24 cellular contexts compared by ENCODE assay signal in the genomic region with DNA sequence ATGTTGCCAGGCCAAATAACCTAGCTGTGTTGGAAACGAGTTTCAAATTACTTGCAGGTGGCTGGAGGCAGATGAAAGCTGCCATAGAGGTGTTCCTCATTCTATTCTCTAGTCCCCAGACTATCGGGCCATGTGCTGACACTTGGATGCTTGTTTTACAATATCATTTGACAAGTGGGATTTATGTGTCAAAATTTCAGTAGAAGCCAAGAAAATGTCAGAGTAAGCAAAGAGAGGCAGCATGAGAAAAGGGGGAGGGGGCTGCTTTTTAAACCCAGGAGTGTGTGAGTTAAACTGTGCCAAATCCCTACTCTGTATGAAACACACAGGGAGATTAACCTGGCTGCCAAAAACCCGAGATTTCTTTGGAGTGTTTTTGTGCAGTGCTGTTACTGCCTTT.
"Had no signal": no experiment of that assay in that cellular context is flagged by ENCODE, and none has a peak within 500 bp of the region (broad histone marks: within the 10 kb centered on the region; RNA-seq: fewer than 3 reads in every experiment).

No MANE protein-coding gene starts in this region.

- H3K4me1 Mint-ChIP-seq: activated CD4-positive, alpha-beta memory T cell treated with anti-CD3 and anti-CD28 coated beads, Interleukin-2, amount 10 ng/mL, durations not matched to agents 7 days and 5 days; activated naive CD4-positive, alpha-beta T cell treated with anti-CD3 and anti-CD28 coated beads, Interleukin-2, amount 10 ng/mL, durations not matched to agents 7 days and 5 days had no signal

- H3K4me1 ChIP-seq: SJCRH30 had no signal

- DNase-seq: activated CD4-positive, alpha-beta memory T cell treated with anti-CD3 and anti-CD28 coated beads, Interleukin-2, amount 10 ng/mL, durations not matched to agents 7 days and 5 days; activated CD4-positive, alpha-beta T cell treated with anti-CD3 and anti-CD28 coated beads for 36 hours; activated CD4-positive, alpha-beta T cell treated with anti-CD3 and anti-CD28 coated beads, Interleukin-2, amount 50 U/mL, for 1 hour; activated gamma-delta T cell treated with Interleukin-2 at 50 U/mL for 16 hours; activated naive CD4-positive, alpha-beta T cell treated with anti-CD3 and anti-CD28 coated beads, Interleukin-2, amount 10 ng/mL, durations not matched to agents 7 days and 5 days; activated naive CD8-positive, alpha-beta T cell treated with anti-CD3 and anti-CD28 coated beads for 36 hours; activated T-cell treated with anti-CD3 and anti-CD28 coated beads, Interleukin-2, amount 50 U/mL, for 72 hours; caudate nucleus; Kasumi-1; NCI-H1694; NCI-H2029 treated with DMSO at 0.1 percent for 48 hours; NCI-H345; NCI-H524; OCI-M1; Right ventricle myocardium superior; SJCRH30; SK-N-SH; T-helper 1 cell had no signal

- ATAC-seq: activated CD4-positive, alpha-beta T cell treated with anti-CD3 and anti-CD28 coated beads for 36 hours; activated T-cell treated with anti-CD3 and anti-CD28 coated beads, Interleukin-2, amount 50 U/mL, for 72 hours; K562; Panc1 had no signal

- H3K4me3 ChIP-seq: breast epithelium, K562, SJCRH30 had no signal

- H3K27ac Mint-ChIP-seq: activated CD4-positive, alpha-beta memory T cell treated with anti-CD3 and anti-CD28 coated beads, Interleukin-2, amount 10 ng/mL, durations not matched to agents 7 days and 5 days; activated CD4-positive, alpha-beta T cell treated with anti-CD3 and anti-CD28 coated beads for 36 hours; activated naive CD4-positive, alpha-beta T cell treated with anti-CD3 and anti-CD28 coated beads, Interleukin-2, amount 10 ng/mL, durations not matched to agents 7 days and 5 days; activated naive CD8-positive, alpha-beta T cell treated with anti-CD3 and anti-CD28 coated beads for 36 hours; activated T-cell treated with anti-CD3 and anti-CD28 coated beads, Interleukin-2, amount 50 U/mL, for 72 hours; activated T-helper 2 cell treated with anti-CD3 and anti-CD28 coated beads, Interferon-gamma antibody, Interleukin-2, Interleukin-4, amounts not matched to agents 10 μg/mL and 5 μg/mL and 100 μg/mL, durations not matched to agents 14 hours and 24 hours and 36 hours had no signal

- H3K9me3 Mint-ChIP-seq: activated CD4-positive, alpha-beta memory T cell treated with anti-CD3 and anti-CD28 coated beads, Interleukin-2, amount 10 ng/mL, durations not matched to agents 7 days and 5 days; activated naive CD4-positive, alpha-beta T cell treated with anti-CD3 and anti-CD28 coated beads, Interleukin-2, amount 10 ng/mL, durations not matched to agents 7 days and 5 days; activated naive CD8-positive, alpha-beta T cell treated with anti-CD3 and anti-CD28 coated beads for 36 hours; activated T-helper 2 cell treated with anti-CD3 and anti-CD28 coated beads, Interferon-gamma antibody, Interleukin-2, Interleukin-4, amounts not matched to agents 10 μg/mL and 5 μg/mL and 100 μg/mL, durations not matched to agents 14 hours and 24 hours and 36 hours had no signal

- H3K9me3 ChIP-seq: breast epithelium, SJCRH30, SK-N-SH had no signal

- H3K36me3 Mint-ChIP-seq: activated naive CD4-positive, alpha-beta T cell treated with anti-CD3 and anti-CD28 coated beads, Interleukin-2, amount 10 ng/mL, durations not matched to agents 7 days and 5 days had no signal

- H3K4me3 Mint-ChIP-seq: activated CD4-positive, alpha-beta memory T cell treated with anti-CD3 and anti-CD28 coated beads, Interleukin-2, amount 10 ng/mL, durations not matched to agents 7 days and 5 days; activated CD4-positive, alpha-beta T cell treated with anti-CD3 and anti-CD28 coated beads for 36 hours; activated naive CD4-positive, alpha-beta T cell treated with anti-CD3 and anti-CD28 coated beads, Interleukin-2, amount 10 ng/mL, durations not matched to agents 7 days and 5 days; activated naive CD8-positive, alpha-beta T cell treated with anti-CD3 and anti-CD28 coated beads for 36 hours; activated T-cell treated with anti-CD3 and anti-CD28 coated beads, Interleukin-2, amount 50 U/mL, for 72 hours had no signal

- H3K27me3 ChIP-seq: breast epithelium, SJCRH30 had no signal

- FAIRE-seq: K562 had no signal

- H3K27me3 Mint-ChIP-seq: activated CD4-positive, alpha-beta memory T cell treated with anti-CD3 and anti-CD28 coated beads, Interleukin-2, amount 10 ng/mL, durations not matched to agents 7 days and 5 days; activated naive CD4-positive, alpha-beta T cell treated with anti-CD3 and anti-CD28 coated beads, Interleukin-2, amount 10 ng/mL, durations not matched to agents 7 days and 5 days had no signal

- H3K36me3 ChIP-seq: breast epithelium, SJCRH30 had no signal

- H3K27ac ChIP-seq: RWPE1, SJCRH30, VCaP had no signal
